ENCODE assay signal across 20 cellular contexts in the genomic region with DNA sequence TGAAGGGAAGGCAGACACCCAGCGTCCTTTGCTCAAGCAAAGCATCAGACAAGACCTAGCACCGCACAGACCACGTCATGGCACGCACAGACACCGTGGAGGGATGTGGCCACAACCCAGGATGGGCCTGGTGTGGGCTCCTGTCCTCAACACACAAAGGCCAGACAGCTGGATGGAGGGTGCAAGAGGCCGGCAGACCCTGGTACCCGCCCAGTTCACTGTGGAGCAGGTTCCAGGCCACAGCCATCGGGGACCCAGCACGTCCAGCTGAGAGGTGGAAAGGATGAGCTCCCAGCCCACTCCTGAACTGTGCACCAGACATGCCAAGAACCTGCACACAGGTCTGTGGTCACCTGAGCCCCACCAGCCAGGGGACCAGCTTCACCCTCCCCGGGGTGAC. TPM values are rescaled to one million over a fixed set of nuclear protein-coding genes. Genes with fewer than 3 reads are reported as not detected.
DNase-seq lines count a peak whose midpoint lies in the region; ATAC-seq, FAIRE-seq and TF ChIP-seq lines count a peak whose summit lies in the region.
"Had no signal": no experiment of that assay in that cellular context is flagged by ENCODE, and none has a peak within 500 bp of the region (broad histone marks: within the 10 kb centered on the region; RNA-seq: fewer than 3 reads in every experiment).

No MANE protein-coding gene starts in this region.

- H3K9me3 ChIP-seq in GM12878 (replicated peaks; ENCODE audit: control insufficient read depth, insufficient read depth, low read length) (no peaks in the 10 kb centered on the region), HepG2 (ENCODE audit: low read length) (no peaks in the 10 kb centered on the region), vagina (no peaks in the 10 kb centered on the region)
- H3K9me3 ChIP-seq: BE2C, Caco-2 had no signal

- no peaks in the 10 kb centered on the region for H3K79me2 ChIP-seq in GM12878 (ENCODE audit: control insufficient read depth, insufficient read depth, low read length)
- H3K79me2 ChIP-seq in HepG2 (ENCODE audit: insufficient read depth, low read length), result no peaks in the 10 kb centered on the region

- TF ChIP-seq CTCF in RWPE1 (conservative IDR thresholded peaks at IDR 0.05; ENCODE audit: low read depth) (no peak), GM12878 (IDR thresholded peaks at IDR 0.05 in 2 of 3, conservative IDR thresholded peaks at IDR 0.05 in 1 of 3; ENCODE audit: control insufficient read depth in 2 of 3, extremely low read depth in 1 of 3, insufficient read depth in 1 of 3, low read depth in 3 of 3, low read length in 3 of 3) (no peak), HepG2 (CRISPR knock-in tag; IDR thresholded peaks at IDR 0.05) (no peak), vagina (IDR thresholded peaks at IDR 0.05) (no peak)

- no peak overlapping the region for H3K9ac ChIP-seq in GM12878 (ENCODE audit: control insufficient read depth, insufficient read depth, low read length)
- no peak overlapping the region for H3K9ac ChIP-seq in HepG2 (ENCODE audit: insufficient read depth, low read depth, low read length)

- FAIRE-seq in GM12878 (lab: Jason Lieb, UNC) (no peak), HepG2 (lab: Jason Lieb, UNC) (no peak)
- FAIRE-seq: A204.1, D721Med, G401.6, GM12892, GM18507, H1 had no signal

- H3K4me1 ChIP-seq in GM12878 (ENCODE audit: control insufficient read depth, insufficient read depth, low read length) (no peaks in the 10 kb centered on the region), HepG2 (ENCODE audit: insufficient read depth, low read length) (peaks cover 13% of the 10 kb centered on the region), vagina (peaks cover 21% of the 10 kb centered on the region)

- CTCF ChIA-PET in RWPE1 (lab: Yijun Ruan, JAX), result no interaction called here
- CTCF ChIA-PET in GM12878 (lab: Yijun Ruan, JAX), result no interaction called here
- CTCF ChIA-PET in HepG2 (lab: Yijun Ruan, JAX; ENCODE audit: low intra/inter-chr PET ratio, low total read pairs), result no interaction called here

- H3K4me2 ChIP-seq in GM12878 (ENCODE audit: control insufficient read depth, insufficient read depth) (no peak overlapping the region), HepG2 (ENCODE audit: low read depth, low read length) (no peak overlapping the region)

- BruUV-seq in GM12878 (replicated peaks; lab: Mats Ljungman, UMichigan) (no TSS peak), HepG2 (replicated peaks; lab: Mats Ljungman, UMichigan) (no TSS peak)

- WGBS in GM12878 (ENCODE audit: insufficient coverage, insufficient replicate concordance, low lambda C conversion rate, missing lambda C conversion rate), result 85% methylated on average over 10 of the region's 10 CpGs
- WGBS in HepG2 (ENCODE audit: low lambda C conversion rate), result 96% methylated on average over 4 of the region's 10 CpGs

- peaks cover 26 to 41% of the 10 kb centered on the region in 2 experiments for H3K36me3 ChIP-seq in GM12878 (ENCODE audit: control insufficient read depth in 2 of 2, insufficient read depth in 2 of 2, low read length in 1 of 2)
- peaks cover 23 to 66% of the 10 kb centered on the region in 2 experiments for H3K36me3 ChIP-seq in HepG2 (replicated peaks in 1 of 2; ENCODE audit: control insufficient read depth in 1 of 2, insufficient read depth in 2 of 2, low read length in 2 of 2)
- peaks cover 6 to 60% of the 10 kb centered on the region in 2 donors for H3K36me3 ChIP-seq in vagina

- SMC1A ChIA-PET in GM12878 (lab: Charles Lee; ENCODE audit: uncharacterized antibody, unreplicated experiment), result no interaction called here

- TF ChIP-seq POLR2A in GM12878 (IDR thresholded peaks at IDR 0.05; ENCODE audit: low read depth, low read length) (peak; percentile 47; the same call in 1 of the 2 replicates), HepG2 (IDR thresholded peaks at IDR 0.05; ENCODE audit: insufficient read depth in 1 of 2, low read depth in 2 of 2, low read length in 2 of 2) (no peak), vagina (IDR thresholded peaks at IDR 0.05) (no peak)

- TF ChIP-seq RAD21 in GM12878 (IDR thresholded peaks at IDR 0.05; ENCODE audit: insufficient read depth, low read depth, low read length), result no peak
- TF ChIP-seq RAD21 in HepG2 (CRISPR knock-in tag; IDR thresholded peaks at IDR 0.05), result no peak

- H2AFZ ChIP-seq in GM12878 (ENCODE audit: control insufficient read depth, low read depth, low read length) (no peak overlapping the region), HepG2 (ENCODE audit: low read length) (no peak overlapping the region)

- intact Hi-C loops in GM12878 (cut with micrococcal nuclease; ENCODE audit: unreplicated experiment), result no loop called here
- intact Hi-C loops in HepG2 (cut with micrococcal nuclease; ENCODE audit: unreplicated experiment), result no loop called here
- intact Hi-C loops in vagina (cut with DNase I), result no loop called here

- POLR2A ChIA-PET in RWPE1 (lab: Yijun Ruan, JAX; ENCODE audit: low non-redundant PET), result no interaction called here
- POLR2A ChIA-PET in GM12878 (lab: Charles Lee), result no interaction called here
- POLR2A ChIA-PET in HepG2 (lab: Yijun Ruan, JAX), result no interaction called here

- RAD21 ChIA-PET in GM12878 (lab: Charles Lee; ENCODE audit: unreplicated experiment), result no interaction called here

- H3K4me3 ChIP-seq in GM12878, result no peak overlapping the region
- H3K4me3 ChIP-seq in HepG2 (replicated peaks in 1 of 3; ENCODE audit: insufficient read depth in 1 of 3, low read depth in 2 of 3, low read length in 3 of 3), result no peak overlapping the region
- H3K4me3 ChIP-seq in vagina, result no peak overlapping the region

- H3K27me3 ChIP-seq in GM12878 (replicated peaks in 1 of 2; ENCODE audit: control insufficient read depth in 2 of 2, insufficient read depth in 2 of 2, low read length in 1 of 2), result no peaks in the 10 kb centered on the region
- H3K27me3 ChIP-seq in HepG2 (ENCODE audit: control insufficient read depth in 1 of 2, insufficient read depth in 2 of 2, low read length in 2 of 2), result no peaks in the 10 kb centered on the region
- H3K27me3 ChIP-seq in vagina, result no peaks in the 10 kb centered on the region
- H3K27me3 ChIP-seq: BE2C had no signal

- DNase-seq in RWPE1 (ENCODE audit: low spot score) (no peak), GM12878 (ENCODE audit: low read depth, low spot score) (no peak), HepG2 (ENCODE audit: low spot score) (no peak), vagina (ENCODE audit: extremely low spot score in 2 of 2) (no peak), foreskin melanocyte (no peak), epidermal melanocyte (ENCODE audit: insufficient read length, low spot score) (no peak), NCI-H1092 treated with DMSO at 0.1 percent for 48 hours (lab: John Stamatoyannopoulos, UW) (no peak), hepatic stellate cell (ENCODE audit: low spot score) (no peak)
- DNase-seq: ACHN; BE2C; CD4-positive, alpha-beta T cell; H9 had no signal

- ATAC-seq in GM12878, result no peak
- ATAC-seq in HepG2, result no peak

- H3K27ac ChIP-seq in RWPE1 (peak overlapping the region; percentile 19), GM12878 (ENCODE audit: control insufficient read depth, insufficient read depth) (no peak overlapping the region), HepG2 (ENCODE audit: extremely low read length, insufficient read depth, low read length) (no peak overlapping the region), vagina (peak overlapping the region; percentile 27)
- H3K27ac ChIP-seq: C4-2B had no signal

- H4K20me1 ChIP-seq in GM12878 (ENCODE audit: control insufficient read depth, insufficient read depth), result no peaks in the 10 kb centered on the region
- no peaks in the 10 kb centered on the region for H4K20me1 ChIP-seq in HepG2 (ENCODE audit: insufficient read depth, low read length)

- in situ Hi-C loops in GM12878 (cut with MboI), result no loop called here
- in situ Hi-C loops in HepG2 (cut with HindIII; ENCODE audit: extremely low pct_ligation_motif_present, low pct_unique_long_range_greater_than_20kb), result no loop called here

- TF ChIP-seq EP300 in GM12878 (IDR thresholded peaks at IDR 0.05; ENCODE audit: borderline replicate concordance in 1 of 2, control insufficient read depth in 1 of 2, low read depth in 2 of 2, low read length in 2 of 2) (no peak), HepG2 (IDR thresholded peaks at IDR 0.05; ENCODE audit: low read depth in 2 of 2, low read length in 2 of 2) (no peak), HepG2 (CRISPR knock-in tag; IDR thresholded peaks at IDR 0.05; ENCODE audit: borderline replicate concordance) (no peak)

RNA-seq across cellular contexts. Expression of a gene that starts 15.0 kb away (rescaled TPM):
- total RNA-seq in GM12878 (2013; cell fraction: nucleolus; rRNA removed), result 17.0 and 18.9 TPM in 2 replicates
- total RNA-seq in GM12878 (2014; rRNA removed), result 0.11 and 0.60 TPM in 2 replicates
- total RNA-seq in GM12878 (2014; rRNA removed; fragmentation: Illumina TruSeq; extraction: Trizol), result 0.13 and 0.23 TPM in 2 replicates
- 0.61 and 1.4 TPM in 2 replicates for total RNA-seq in GM12878 (2021)
- polyA plus RNA-seq in GM12878 (2011; ENCODE audit: low read depth), result 1.1 TPM
- polyA plus RNA-seq in GM12878 (2011; rRNA removed), result 0.14 and 0.35 TPM in 2 replicates
- 0.75 and 0.90 TPM in 2 replicates for polyA plus RNA-seq in GM12878 (2011; cell fraction: cytosol; rRNA removed)
- 10.7 and 12.7 TPM in 2 replicates for polyA plus RNA-seq in GM12878 (2011; cell fraction: nucleus; rRNA removed)
- 1.2 and 2.1 TPM in 2 replicates for polyA plus RNA-seq in GM12878 (2012)
- polyA plus RNA-seq in GM12878 (2014; fragmentation: Illumina TruSeq; extraction: Trizol), result 0.13 and 1.3 TPM in 2 replicates
- polyA plus RNA-seq in GM12878 (2014; fragmentation: Nextera tagmentation; extraction: Ambion mirVana), result under 1 TPM; 0.04 to 0.19 TPM
- polyA plus RNA-seq in GM12878 (2014; rRNA removed), result 0.32 and 0.55 TPM in 2 replicates
- polyA plus RNA-seq in GM12878 (2016; fragmentation: Nextera tagmentation; extraction: Ambion mirVana), result under 1 TPM; 0.28 to 0.43 TPM
- polyA minus RNA-seq in GM12878 (2011; rRNA and poly(A)+ RNA removed), result 0.51 and 1.4 TPM in 2 replicates
- 0.62 TPM in 1 of 2 replicates, not detected in the other for polyA minus RNA-seq in GM12878 (2011; cell fraction: cytosol; rRNA and poly(A)+ RNA removed)
- polyA minus RNA-seq in GM12878 (2011; cell fraction: nucleus; rRNA and poly(A)+ RNA removed), result 3.2 and 3.3 TPM in 2 replicates
- 1.4 and 4.0 TPM in 2 replicates for total RNA-seq in HepG2 (2016; rRNA removed; fragmentation: Illumina TruSeq; extraction: Trizol)
- 0.51 and 1.4 TPM in 2 replicates for total RNA-seq in HepG2 (2016; cell fraction: cytosol; rRNA removed; fragmentation: Illumina TruSeq; extraction: Trizol; ENCODE audit: low read depth)
- 0.67 and 5.3 TPM in 2 replicates for total RNA-seq in HepG2 (2016; cell fraction: insoluble cytoplasmic fraction; rRNA removed; fragmentation: Illumina TruSeq; extraction: Trizol)
- 1.5 and 2.0 TPM in 2 replicates for total RNA-seq in HepG2 (2016; cell fraction: membrane; rRNA removed; fragmentation: Illumina TruSeq; extraction: Trizol)
- total RNA-seq in HepG2 (2016; cell fraction: nucleus; rRNA removed; fragmentation: Illumina TruSeq; extraction: Trizol), result 8.6 and 9.6 TPM in 2 replicates
- polyA plus RNA-seq in HepG2 (2011; rRNA removed), result 2.1 and 2.2 TPM in 2 replicates
- polyA plus RNA-seq in HepG2 (2011; cell fraction: cytosol; rRNA removed), result 1.6 and 2.1 TPM in 2 replicates
- 24.0 and 31.7 TPM in 2 replicates for polyA plus RNA-seq in HepG2 (2011; cell fraction: nucleus; rRNA removed)
- polyA plus RNA-seq in HepG2 (2012), result 3.2 and 7.4 TPM in 2 replicates
- polyA plus RNA-seq in HepG2 (2016; cell fraction: cytosol; fragmentation: Illumina TruSeq; extraction: Trizol; ENCODE audit: low read depth), result 0.68 and 0.74 TPM in 2 replicates
- 1.2 and 2.3 TPM in 2 replicates for polyA plus RNA-seq in HepG2 (2016; cell fraction: insoluble cytoplasmic fraction; fragmentation: Illumina TruSeq; extraction: Trizol; ENCODE audit: low read depth)
- 0.83 and 1.1 TPM in 2 replicates for polyA plus RNA-seq in HepG2 (2016; cell fraction: membrane; fragmentation: Illumina TruSeq; extraction: Trizol; ENCODE audit: low read depth)
- polyA plus RNA-seq in HepG2 (2016; cell fraction: nucleus; fragmentation: Illumina TruSeq; extraction: Trizol; ENCODE audit: insufficient read depth, low read depth), result 21.9 and 23.7 TPM in 2 replicates
- polyA minus RNA-seq in HepG2 (2011; rRNA and poly(A)+ RNA removed; ENCODE audit: low replicate concordance), result 7.7 and 72.5 TPM in 2 replicates
- 2.5 TPM in 1 of 2 replicates, not detected in the other for polyA minus RNA-seq in HepG2 (2011; cell fraction: cytosol; rRNA and poly(A)+ RNA removed)
- 12.6 and 14.9 TPM in 2 replicates for polyA minus RNA-seq in HepG2 (2011; cell fraction: nucleus; rRNA and poly(A)+ RNA removed)
- total RNA-seq in vagina, result 5.6 TPM

RNA-seq across cellular contexts. Expression of a gene that starts 26.8 kb away (rescaled TPM):
- total RNA-seq in GM12878 (2013; cell fraction: nucleolus; rRNA removed), result 134 and 146 TPM in 2 replicates
- total RNA-seq in GM12878 (2014; rRNA removed) (41.5 and 41.9 TPM in 2 replicates), GM12878 (2014; rRNA removed; fragmentation: Illumina TruSeq; extraction: Trizol) (27.8 and 28.9 TPM in 2 replicates), GM12878 (2021) (44.5 and 48.6 TPM in 2 replicates), HepG2 (2016; rRNA removed; fragmentation: Illumina TruSeq; extraction: Trizol) (20.7 and 22.9 TPM in 2 replicates), vagina (47.4 TPM)
- polyA plus RNA-seq in GM12878 (2011; ENCODE audit: low read depth), result 19.5 TPM
- polyA plus RNA-seq in GM12878 (2011; rRNA removed) (9.6 and 13.1 TPM in 2 replicates), GM12878 (2014; fragmentation: Illumina TruSeq; extraction: Trizol) (35.9 and 37.5 TPM in 2 replicates), GM12878 (2014; fragmentation: Nextera tagmentation; extraction: Ambion mirVana) (1 to 10 TPM; 2.0 to 4.7 TPM), GM12878 (2014; rRNA removed) (40.7 and 46.2 TPM in 2 replicates), GM12878 (2016; fragmentation: Nextera tagmentation; extraction: Ambion mirVana) (10 to 100 TPM; 29.1 to 35.7 TPM), HepG2 (2011; rRNA removed) (5.2 and 6.3 TPM in 2 replicates)
- polyA plus RNA-seq in GM12878 (2011; cell fraction: cytosol; rRNA removed), result 14.2 and 15.7 TPM in 2 replicates
- polyA plus RNA-seq in GM12878 (2011; cell fraction: nucleus; rRNA removed), result 99.1 and 133 TPM in 2 replicates
- polyA plus RNA-seq in GM12878 (2012), result 28.2 and 28.8 TPM in 2 replicates
- polyA minus RNA-seq in GM12878 (2011; rRNA and poly(A)+ RNA removed), result 20.3 and 22.2 TPM in 2 replicates
- 7.1 and 7.3 TPM in 2 replicates for polyA minus RNA-seq in GM12878 (2011; cell fraction: cytosol; rRNA and poly(A)+ RNA removed)
- 33.6 and 52.0 TPM in 2 replicates for polyA minus RNA-seq in GM12878 (2011; cell fraction: nucleus; rRNA and poly(A)+ RNA removed)
- total RNA-seq in HepG2 (2016; cell fraction: cytosol; rRNA removed; fragmentation: Illumina TruSeq; extraction: Trizol; ENCODE audit: low read depth), result 6.6 and 8.1 TPM in 2 replicates
- total RNA-seq in HepG2 (2016; cell fraction: insoluble cytoplasmic fraction; rRNA removed; fragmentation: Illumina TruSeq; extraction: Trizol), result 18.6 and 24.6 TPM in 2 replicates
- 10.4 and 11.6 TPM in 2 replicates for total RNA-seq in HepG2 (2016; cell fraction: membrane; rRNA removed; fragmentation: Illumina TruSeq; extraction: Trizol)
- 30.9 and 31.0 TPM in 2 replicates for total RNA-seq in HepG2 (2016; cell fraction: nucleus; rRNA removed; fragmentation: Illumina TruSeq; extraction: Trizol)
- 4.5 and 4.6 TPM in 2 replicates for polyA plus RNA-seq in HepG2 (2011; cell fraction: cytosol; rRNA removed)
- 36.0 and 39.4 TPM in 2 replicates for polyA plus RNA-seq in HepG2 (2011; cell fraction: nucleus; rRNA removed)
- polyA plus RNA-seq in HepG2 (2012), result 10.7 and 10.9 TPM in 2 replicates
- polyA plus RNA-seq in HepG2 (2016; cell fraction: cytosol; fragmentation: Illumina TruSeq; extraction: Trizol; ENCODE audit: low read depth), result 2.4 and 2.5 TPM in 2 replicates
- 17.6 and 19.2 TPM in 2 replicates for polyA plus RNA-seq in HepG2 (2016; cell fraction: insoluble cytoplasmic fraction; fragmentation: Illumina TruSeq; extraction: Trizol; ENCODE audit: low read depth)
- polyA plus RNA-seq in HepG2 (2016; cell fraction: membrane; fragmentation: Illumina TruSeq; extraction: Trizol; ENCODE audit: low read depth), result 4.9 and 5.4 TPM in 2 replicates
- 65.1 and 68.5 TPM in 2 replicates for polyA plus RNA-seq in HepG2 (2016; cell fraction: nucleus; fragmentation: Illumina TruSeq; extraction: Trizol; ENCODE audit: insufficient read depth, low read depth)
- polyA minus RNA-seq in HepG2 (2011; rRNA and poly(A)+ RNA removed; ENCODE audit: low replicate concordance), result 15.9 and 73.1 TPM in 2 replicates
- 4.1 and 5.6 TPM in 2 replicates for polyA minus RNA-seq in HepG2 (2011; cell fraction: cytosol; rRNA and poly(A)+ RNA removed)
- polyA minus RNA-seq in HepG2 (2011; cell fraction: nucleus; rRNA and poly(A)+ RNA removed), result 30.7 and 34.1 TPM in 2 replicates

RNA-seq across cellular contexts. Expression of a gene that starts 26.9 kb away (rescaled TPM):
- total RNA-seq in GM12878 (2013; cell fraction: nucleolus; rRNA removed), result 11.4 and 15.2 TPM in 2 replicates
- total RNA-seq in GM12878 (2014; rRNA removed), result 32.9 and 33.0 TPM in 2 replicates
- total RNA-seq in GM12878 (2014; rRNA removed; fragmentation: Illumina TruSeq; extraction: Trizol), result 23.9 and 25.0 TPM in 2 replicates
- total RNA-seq in GM12878 (2021), result 21.9 and 27.9 TPM in 2 replicates
- polyA plus RNA-seq in GM12878 (2011; ENCODE audit: low read depth), result 7.7 TPM
- 37.6 and 40.8 TPM in 2 replicates for polyA plus RNA-seq in GM12878 (2011; rRNA removed)
- 22.8 and 25.4 TPM in 2 replicates for polyA plus RNA-seq in GM12878 (2011; cell fraction: cytosol; rRNA removed)
- 33.0 and 37.2 TPM in 2 replicates for polyA plus RNA-seq in GM12878 (2011; cell fraction: nucleus; rRNA removed)
- 9.8 and 10.6 TPM in 2 replicates for polyA plus RNA-seq in GM12878 (2012)
- polyA plus RNA-seq in GM12878 (2014; fragmentation: Illumina TruSeq; extraction: Trizol), result 31.6 and 32.5 TPM in 2 replicates
- 10 to 100 TPM; 15.1 to 20.5 TPM for polyA plus RNA-seq in GM12878 (2014; fragmentation: Nextera tagmentation; extraction: Ambion mirVana)
- polyA plus RNA-seq in GM12878 (2014; rRNA removed), result 32.7 and 36.4 TPM in 2 replicates
- polyA plus RNA-seq in GM12878 (2016; fragmentation: Nextera tagmentation; extraction: Ambion mirVana), result 10 to 100 TPM; 62.3 to 64.9 TPM
- polyA minus RNA-seq in GM12878 (2011; rRNA and poly(A)+ RNA removed), result 17.2 and 23.7 TPM in 2 replicates
- polyA minus RNA-seq in GM12878 (2011; cell fraction: cytosol; rRNA and poly(A)+ RNA removed), result 10.9 and 16.4 TPM in 2 replicates
- 6.8 and 9.8 TPM in 2 replicates for polyA minus RNA-seq in GM12878 (2011; cell fraction: nucleus; rRNA and poly(A)+ RNA removed)
- 33.0 and 39.5 TPM in 2 replicates for total RNA-seq in HepG2 (2016; rRNA removed; fragmentation: Illumina TruSeq; extraction: Trizol)
- 8.1 and 9.8 TPM in 2 replicates for total RNA-seq in HepG2 (2016; cell fraction: cytosol; rRNA removed; fragmentation: Illumina TruSeq; extraction: Trizol; ENCODE audit: low read depth)
- total RNA-seq in HepG2 (2016; cell fraction: insoluble cytoplasmic fraction; rRNA removed; fragmentation: Illumina TruSeq; extraction: Trizol), result 33.0 and 42.4 TPM in 2 replicates
- total RNA-seq in HepG2 (2016; cell fraction: membrane; rRNA removed; fragmentation: Illumina TruSeq; extraction: Trizol), result 19.4 and 20.2 TPM in 2 replicates
- total RNA-seq in HepG2 (2016; cell fraction: nucleus; rRNA removed; fragmentation: Illumina TruSeq; extraction: Trizol), result 18.6 TPM in 2 replicates
- polyA plus RNA-seq in HepG2 (2011; rRNA removed), result 12.8 and 13.5 TPM in 2 replicates
- 6.1 and 7.0 TPM in 2 replicates for polyA plus RNA-seq in HepG2 (2011; cell fraction: cytosol; rRNA removed)
- 11.6 and 18.6 TPM in 2 replicates for polyA plus RNA-seq in HepG2 (2011; cell fraction: nucleus; rRNA removed)
- polyA plus RNA-seq in HepG2 (2012), result 6.5 and 11.3 TPM in 2 replicates
- polyA plus RNA-seq in HepG2 (2016; cell fraction: cytosol; fragmentation: Illumina TruSeq; extraction: Trizol; ENCODE audit: low read depth), result 4.9 and 6.9 TPM in 2 replicates
- 44.2 and 47.5 TPM in 2 replicates for polyA plus RNA-seq in HepG2 (2016; cell fraction: insoluble cytoplasmic fraction; fragmentation: Illumina TruSeq; extraction: Trizol; ENCODE audit: low read depth)
- polyA plus RNA-seq in HepG2 (2016; cell fraction: membrane; fragmentation: Illumina TruSeq; extraction: Trizol; ENCODE audit: low read depth), result 13.5 and 13.6 TPM in 2 replicates
- polyA plus RNA-seq in HepG2 (2016; cell fraction: nucleus; fragmentation: Illumina TruSeq; extraction: Trizol; ENCODE audit: insufficient read depth, low read depth), result 42.0 and 45.8 TPM in 2 replicates
- polyA minus RNA-seq in HepG2 (2011; rRNA and poly(A)+ RNA removed; ENCODE audit: low replicate concordance), result 6.3 and 101 TPM in 2 replicates
- 4.5 and 11.3 TPM in 2 replicates for polyA minus RNA-seq in HepG2 (2011; cell fraction: cytosol; rRNA and poly(A)+ RNA removed)
- 9.2 and 11.7 TPM in 2 replicates for polyA minus RNA-seq in HepG2 (2011; cell fraction: nucleus; rRNA and poly(A)+ RNA removed)
- total RNA-seq in vagina, result 3.7 TPM

Comparison
In these comparisons a context has a peak if more than half of its experiments do, and no peak if none do; other contexts are left out.
1. H3K27ac ChIP-seq: peak in RWPE1 (single experiment) and vagina (single experiment); none in GM12878 (single experiment) and HepG2 (single experiment).